ENCODE assay signal across 1 cellular context in genomic region chr20:35738410-35739179, GRCh38.
TF ChIP-seq lines count a peak whose summit lies in the region.

No MANE protein-coding gene starts in this region.

TF ChIP-seq in endothelial cell of umbilical vein, 7 proteins besides CTCF, POLR2A, EP300 and RAD21:
- TF ChIP-seq MYC (IDR thresholded peaks at IDR 0.05; ENCODE audit: low read depth, low read length): no peak
- no peak for TF ChIP-seq EZH2 (IDR thresholded peaks at IDR 0.05; ENCODE audit: borderline replicate concordance, low read depth, low read length, severe bottlenecking)
- TF ChIP-seq JUN (IDR thresholded peaks at IDR 0.05; ENCODE audit: borderline replicate concordance, insufficient read depth, insufficient read length, low read depth): no peak
- no peak for TF ChIP-seq FOS (IDR thresholded peaks at IDR 0.05; ENCODE audit: borderline replicate concordance, insufficient read depth, low read length)
- no peak for TF ChIP-seq POLR2AphosphoS5 (IDR thresholded peaks at IDR 0.05; ENCODE audit: insufficient read depth, low read depth, low read length)
- TF ChIP-seq GATA2 (IDR thresholded peaks at IDR 0.05; ENCODE audit: insufficient read depth, insufficient read length, low read depth, low read length): no peak
- TF ChIP-seq MAX (IDR thresholded peaks at IDR 0.05; ENCODE audit: insufficient read depth, insufficient read length): no peak
